ENCODE assay signal across 9 cellular contexts in the genomic region with DNA sequence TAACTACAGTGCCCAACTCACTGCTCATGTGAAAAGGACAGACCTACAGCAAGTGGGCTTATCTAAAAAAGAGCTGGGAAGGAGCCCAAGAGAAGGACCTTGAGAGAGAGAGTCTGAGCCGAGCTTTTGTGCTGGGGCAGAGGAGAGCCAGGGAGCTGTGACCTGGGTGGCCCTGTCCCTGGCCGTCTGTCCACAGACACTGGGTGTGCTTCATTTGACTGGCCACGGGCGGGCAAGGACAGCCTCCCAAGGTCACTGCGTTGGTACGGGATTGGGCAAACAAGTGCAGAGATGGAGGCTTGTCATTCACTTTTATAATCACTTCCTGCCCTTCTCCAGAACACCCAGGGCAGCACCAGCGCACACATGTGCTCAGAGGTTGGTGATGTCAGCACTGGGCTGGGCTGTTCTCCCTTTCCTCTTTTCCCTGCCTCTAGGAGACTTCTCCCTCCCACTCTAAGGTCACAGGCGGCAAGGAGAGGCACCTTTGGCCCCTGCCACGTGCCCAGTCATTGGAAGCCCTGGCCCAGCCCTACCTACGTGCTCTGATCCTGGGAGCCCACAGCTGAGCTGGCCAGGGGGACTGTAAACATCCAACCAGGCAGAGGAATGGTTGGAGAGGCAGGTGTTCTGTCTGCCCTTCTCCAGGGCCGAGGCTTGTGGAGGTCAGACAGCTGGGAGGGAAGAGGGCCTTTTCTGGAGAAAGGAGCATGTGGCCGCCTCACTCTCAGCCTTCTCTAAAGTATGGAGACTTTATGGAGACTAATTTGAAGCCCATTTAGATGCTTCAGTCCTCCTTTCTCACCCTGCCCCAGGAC. TPM values are rescaled to one million over a fixed set of nuclear protein-coding genes. Genes with fewer than 3 reads are reported as not detected.
DNase-seq lines count a peak whose midpoint lies in the region; ATAC-seq and TF ChIP-seq lines count a peak whose summit lies in the region.
"Had no signal": no experiment of that assay in that cellular context is flagged by ENCODE, and none has a peak within 500 bp of the region (broad histone marks: within the 10 kb centered on the region; RNA-seq: fewer than 3 reads in every experiment).

No MANE protein-coding gene starts in this region.

- H3K9me3 ChIP-seq in CD4-positive, alpha-beta memory T cell (ENCODE audit: control insufficient read depth in 1 of 2, low read length in 2 of 2), result no peaks in the 10 kb centered on the region
- no peaks in the 10 kb centered on the region for H3K9me3 ChIP-seq in Peyer's patch
- H3K9me3 ChIP-seq in body of pancreas, result no peaks in the 10 kb centered on the region

- H3K9me3 Mint-ChIP-seq in CD4-positive, alpha-beta memory T cell, result peaks cover 0 to 2% (median 0%) of the 10 kb centered on the region in 8 donors
- H3K9me3 Mint-ChIP-seq in osteocyte (ENCODE audit: unreplicated experiment), result no peaks in the 10 kb centered on the region

- H3K36me3 ChIP-seq in CD4-positive, alpha-beta memory T cell (ENCODE audit: insufficient read depth, low read length), result no peaks in the 10 kb centered on the region
- H3K36me3 ChIP-seq in Peyer's patch, result no peaks in the 10 kb centered on the region
- H3K36me3 ChIP-seq in body of pancreas (replicated peaks in 1 of 2; ENCODE audit: insufficient read depth in 1 of 2, low read depth in 2 of 2), result no peaks in the 10 kb centered on the region

- DNase-seq in CD4-positive, alpha-beta memory T cell, result peak in 4 of 5 donors; percentile 29 to 46 (median 34)
- DNase-seq in Peyer's patch (peak in 2 of 3 donors; percentile 90 to 91), body of pancreas (peak; percentile 81 to 93 (median 90)), osteocyte (ENCODE audit: extremely low spot score, unreplicated experiment) (peak; percentile 65), NCI-H345 treated with DMSO at 0.1 percent for 48 hours (lab: John Stamatoyannopoulos, UW; ENCODE audit: unreplicated experiment) (no peak), SKM-1 (lab: John Stamatoyannopoulos, UW; ENCODE audit: unreplicated experiment) (no peak), cerebellar cortex (ENCODE audit: low spot score) (no peak)
- DNase-seq: NCI-H2081 had no signal

- TF ChIP-seq POLR2A in Peyer's patch (IDR thresholded peaks at IDR 0.05) (peak; percentile 81 to 85), body of pancreas (IDR thresholded peaks at IDR 0.05) (peak in 2 of 3 donors; percentile 43 to 46)

- peaks cover 65% of the 10 kb centered on the region for H3K4me1 ChIP-seq in CD4-positive, alpha-beta memory T cell (ENCODE audit: insufficient read depth, low read length)
- H3K4me1 ChIP-seq in Peyer's patch, result peaks cover 3 to 32% (median 10%) of the 10 kb centered on the region in 4 donors
- H3K4me1 ChIP-seq in body of pancreas, result peaks cover 44% of the 10 kb centered on the region

- TF ChIP-seq CTCF in Peyer's patch (IDR thresholded peaks at IDR 0.05), result peak in 2 of 6 experiments; percentile 7 to 10
- no peak for TF ChIP-seq CTCF in body of pancreas (IDR thresholded peaks at IDR 0.05)
- no peak for TF ChIP-seq CTCF in osteocyte (IDR thresholded peaks at IDR 0.05)

- H3K27me3 ChIP-seq in CD4-positive, alpha-beta memory T cell (ENCODE audit: insufficient read depth, low read length), result no peaks in the 10 kb centered on the region
- no peaks in the 10 kb centered on the region for H3K27me3 ChIP-seq in Peyer's patch
- H3K27me3 ChIP-seq in body of pancreas, result no peaks in the 10 kb centered on the region

- H3K36me3 Mint-ChIP-seq in CD4-positive, alpha-beta memory T cell, result peaks cover 0 to 2% of the 10 kb centered on the region in 2 donors
- no peaks in the 10 kb centered on the region for H3K36me3 Mint-ChIP-seq in osteocyte (ENCODE audit: unreplicated experiment)

- POLR2A ChIA-PET in CD4-positive, alpha-beta memory T cell (lab: Charles Lee; ENCODE audit: partially characterized antibody), result interaction anchor here (1.0 to 12.8 kb wide), 8 partner anchors 7 to 37 kb away, joined by 3 to 209 read pairs (median 7); a partner anchor contains a TSS

- peak overlapping the region in 1 of 2 donors; percentile 7 for H3K4me3 ChIP-seq in CD4-positive, alpha-beta memory T cell (ENCODE audit: low read length in 2 of 2)
- H3K4me3 ChIP-seq in Peyer's patch (no peak overlapping the region), body of pancreas (no peak overlapping the region)

- H3K4me3 Mint-ChIP-seq in CD4-positive, alpha-beta memory T cell, result peak overlapping the region; percentile 57 to 89 (median 80)
- H3K4me3 Mint-ChIP-seq in osteocyte (ENCODE audit: unreplicated experiment), result no peak overlapping the region

- ATAC-seq in body of pancreas (peak; percentile 96), HG03175 (IDR thresholded peaks at IDR 0.05; ENCODE audit: unreplicated experiment) (no peak)

- H3K27ac ChIP-seq in CD4-positive, alpha-beta memory T cell (ENCODE audit: low read depth, low read length), result peak overlapping the region; percentile 56
- H3K27ac ChIP-seq in Peyer's patch, result peak overlapping the region; percentile 54 to 86 (median 80)
- peak overlapping the region; percentile 80 to 91 (median 88) for H3K27ac ChIP-seq in body of pancreas

- intact Hi-C loops in CD4-positive, alpha-beta memory T cell (cut with micrococcal nuclease), result loop anchor here (1.0 kb wide), 1 partner anchor 8 kb away; no protein-coding TSS in a partner anchor
- intact Hi-C loops in body of pancreas (cut with DNase I), result no loop called here

- CTCF ChIA-PET in CD4-positive, alpha-beta memory T cell (lab: Charles Lee; ENCODE audit: partially characterized antibody), result interaction anchor here (0.9 to 8.1 kb wide), 7 partner anchors 9 to 222 kb away, joined by 3 to 82 read pairs (median 5); no protein-coding TSS in a partner anchor

- H3K27me3 Mint-ChIP-seq in CD4-positive, alpha-beta memory T cell, result no peaks in the 10 kb centered on the region
- H3K27me3 Mint-ChIP-seq in osteocyte (ENCODE audit: unreplicated experiment), result no peaks in the 10 kb centered on the region

- peaks cover 50 to 75% (median 65%) of the 10 kb centered on the region in 4 donors for H3K4me1 Mint-ChIP-seq in CD4-positive, alpha-beta memory T cell
- H3K4me1 Mint-ChIP-seq in osteocyte (ENCODE audit: unreplicated experiment), result no peaks in the 10 kb centered on the region

- peak overlapping the region; percentile 87 to 98 (median 97) for H3K27ac Mint-ChIP-seq in CD4-positive, alpha-beta memory T cell
- H3K27ac Mint-ChIP-seq in osteocyte (ENCODE audit: unreplicated experiment), result no peak overlapping the region

- WGBS in body of pancreas, 2 donors, result 20 to 25% methylated on average over 10 to 12 of the region's 12 CpGs

RNA-seq across cellular contexts. Expression of a gene that starts 6.4 kb away (rescaled TPM):
- total RNA-seq in CD4-positive, alpha-beta memory T cell, result 100 to 1,000 TPM in 1 of 2 experiments, 10 to 100 TPM in 1; 100.0 to 101 TPM
- 10 to 100 TPM; 11.9 to 32.8 TPM for polyA plus RNA-seq in CD4-positive, alpha-beta memory T cell
- total RNA-seq in Peyer's patch (100 to 1,000 TPM; 125 to 284 (median 212) TPM), body of pancreas (10 to 100 TPM; 40.5 to 83.4 TPM), osteocyte (6.3 and 8.9 TPM in 2 replicates)

RNA-seq across cellular contexts. Expression of a gene that starts 39.9 kb away (rescaled TPM):
- 1 to 10 TPM; 2.4 TPM for total RNA-seq in CD4-positive, alpha-beta memory T cell
- polyA plus RNA-seq in CD4-positive, alpha-beta memory T cell, result not detected
- total RNA-seq in Peyer's patch (10 to 100 TPM in 2 of 4 donors, 1 to 10 TPM in 1, not detected in 1; 8.0 to 42.7 (median 17.7) TPM), body of pancreas (under 1 TPM in 1 of 2 donors, not detected in 1; 0.78 TPM), osteocyte (not detected in 2 replicates)

Comparison
In these comparisons a context has a peak if more than half of its experiments do, and no peak if none do; other contexts are left out.
1. DNase-seq: peak in CD4-positive, alpha-beta memory T cell (4 of 5), Peyer's patch (2 of 3), body of pancreas (4 of 4) and osteocyte (single experiment); none in NCI-H345 treated with DMSO at 0.1 percent for 48 hours (single experiment), SKM-1 (single experiment) and cerebellar cortex (single experiment).
2. Peak in every context shown above with its lines, with median percentiles within 50 percentile points of each other: H3K27ac ChIP-seq.